Comparison of ENCODE assay signal across 18 cellular contexts in the genomic region with DNA sequence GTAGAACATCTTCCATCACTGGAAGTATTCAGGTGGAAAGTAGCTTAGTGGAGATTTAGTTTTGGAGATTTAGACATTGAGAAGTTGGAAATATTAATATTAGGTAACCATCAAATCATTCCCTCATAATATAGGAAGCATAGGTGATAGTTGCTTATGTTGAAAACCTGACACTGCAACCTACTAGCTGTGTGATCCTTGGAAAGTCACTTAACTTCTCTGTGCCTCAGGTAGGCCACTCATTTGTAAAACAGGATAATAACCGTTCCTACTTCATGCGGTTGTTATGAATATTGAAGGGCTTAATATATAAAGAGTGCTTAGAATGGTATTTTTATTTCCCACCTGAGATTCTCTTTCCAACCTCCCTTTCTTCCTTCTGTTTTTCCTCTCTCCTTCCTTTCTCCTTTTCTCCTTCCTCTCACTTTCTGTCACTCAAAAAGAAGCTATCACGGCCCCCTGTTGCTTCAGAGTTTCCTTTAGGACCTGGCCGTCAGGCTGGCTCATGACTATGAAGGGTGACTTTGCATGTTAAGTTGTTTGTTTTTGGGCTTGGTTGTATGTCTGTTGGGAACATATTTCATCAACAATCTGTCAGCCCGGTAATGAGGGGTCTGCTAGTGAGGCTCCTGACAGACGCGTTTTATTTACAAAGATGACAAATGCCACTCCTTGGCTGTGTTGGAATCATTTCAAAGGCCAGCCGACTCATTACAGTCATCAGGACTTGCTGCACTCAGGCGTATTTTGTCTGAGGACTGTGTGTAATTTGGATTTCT. TPM values are rescaled to one million over a fixed set of nuclear protein-coding genes. Genes with fewer than 3 reads are reported as not detected.
DNase-seq lines count a peak whose midpoint lies in the region; ATAC-seq, FAIRE-seq and TF ChIP-seq lines count a peak whose summit lies in the region.
"Had no signal": no experiment of that assay in that cellular context is flagged by ENCODE, and none has a peak within 500 bp of the region (broad histone marks: within the 10 kb centered on the region; RNA-seq: fewer than 3 reads in every experiment).

No MANE protein-coding gene starts in this region.

- H3K4me1 Mint-ChIP-seq in astrocyte (ENCODE audit: low read depth, unreplicated experiment): peaks cover 4% of the 10 kb centered on the region
- peaks cover 19 to 41% (median 37%) of the 10 kb centered on the region in 4 donors for H3K4me1 Mint-ChIP-seq in naive thymus-derived CD8-positive, alpha-beta T cell

- H3K4me3 ChIP-seq in astrocyte (ENCODE audit: insufficient read depth, low read depth, low read length) (no peak overlapping the region), upper lobe of right lung (no peak overlapping the region), body of pancreas (no peak overlapping the region)
- H3K4me3 ChIP-seq: esophagus muscularis mucosa, upper lobe of left lung had no signal

- no peaks in the 10 kb centered on the region for H4K20me1 ChIP-seq in astrocyte (ENCODE audit: insufficient read depth, low read length)

- H3K27ac ChIP-seq in astrocyte (ENCODE audit: low read depth, low read length) (no peak overlapping the region), upper lobe of right lung (no peak overlapping the region), body of pancreas (no peak overlapping the region)
- H3K27ac ChIP-seq: esophagus muscularis mucosa, upper lobe of left lung had no signal

- no peak for TF ChIP-seq POLR2A in body of pancreas (IDR thresholded peaks at IDR 0.05)

- H3K36me3 Mint-ChIP-seq in astrocyte (ENCODE audit: low read depth, unreplicated experiment): no peaks in the 10 kb centered on the region
- peaks cover 5 to 64% (median 21%) of the 10 kb centered on the region in 3 donors for H3K36me3 Mint-ChIP-seq in naive thymus-derived CD8-positive, alpha-beta T cell

- peak overlapping the region; percentile 64 for H3K4me2 ChIP-seq in astrocyte (ENCODE audit: low read length)

- no peaks in the 10 kb centered on the region for H3K9me3 ChIP-seq in astrocyte (ENCODE audit: insufficient read depth, low read depth, low read length)
- no peaks in the 10 kb centered on the region for H3K9me3 ChIP-seq in upper lobe of right lung
- no peaks in the 10 kb centered on the region for H3K9me3 ChIP-seq in body of pancreas
- H3K9me3 ChIP-seq: esophagus muscularis mucosa, upper lobe of left lung had no signal

- H3K27me3 ChIP-seq in astrocyte (ENCODE audit: insufficient read depth, low read length): no peaks in the 10 kb centered on the region
- H3K27me3 ChIP-seq in upper lobe of right lung: no peaks in the 10 kb centered on the region
- no peaks in the 10 kb centered on the region for H3K27me3 ChIP-seq in body of pancreas
- H3K27me3 ChIP-seq: esophagus muscularis mucosa, upper lobe of left lung had no signal

- H3K9me3 Mint-ChIP-seq in astrocyte (ENCODE audit: unreplicated experiment): peaks cover 5% of the 10 kb centered on the region
- peaks cover 0 to 5% (median 0%) of the 10 kb centered on the region in 9 donors for H3K9me3 Mint-ChIP-seq in naive thymus-derived CD8-positive, alpha-beta T cell

- DNase-seq in NCI-H345 (lab: John Stamatoyannopoulos, UW) (peak; percentile 29), NCI-H345 treated with DMSO at 0.1 percent for 48 hours (lab: John Stamatoyannopoulos, UW; ENCODE audit: unreplicated experiment) (no peak), NCI-H2171 (lab: John Stamatoyannopoulos, UW) (peak; percentile 29), astrocyte (ENCODE audit: low read depth) (peak; percentile 12), upper lobe of right lung (no peak), body of pancreas (no peak), kidney glomerular epithelial cell (lab: John Stamatoyannopoulos, UW) (no peak)
- DNase-seq in naive thymus-derived CD8-positive, alpha-beta T cell: no peak
- DNase-seq: activated CD4-positive, alpha-beta memory T cell treated with anti-CD3 and anti-CD28 coated beads for 36 hours; activated gamma-delta T cell; DMS153; H7; mesendoderm; posterior cingulate gyrus; stimulated activated CD4-positive, alpha-beta T cell treated with anti-CD3 and anti-CD28 coated beads, Interleukin-15, amount 100 ng/mL, for 24 hours; upper lobe of left lung had no signal

- no peak for FAIRE-seq in astrocyte (lab: Jason Lieb, UNC)
- FAIRE-seq: A204.1 had no signal

- H3K27ac Mint-ChIP-seq in astrocyte (ENCODE audit: unreplicated experiment): no peak overlapping the region
- peak overlapping the region in 6 of 10 donors; percentile 8 to 64 (median 44) for H3K27ac Mint-ChIP-seq in naive thymus-derived CD8-positive, alpha-beta T cell
- H3K27ac Mint-ChIP-seq: activated CD4-positive, alpha-beta memory T cell treated with anti-CD3 and anti-CD28 coated beads for 36 hours had no signal

- H3K27me3 Mint-ChIP-seq in astrocyte (ENCODE audit: low read depth, unreplicated experiment): no peaks in the 10 kb centered on the region
- H3K27me3 Mint-ChIP-seq in naive thymus-derived CD8-positive, alpha-beta T cell: no peaks in the 10 kb centered on the region
- H3K27me3 Mint-ChIP-seq: activated CD4-positive, alpha-beta memory T cell treated with anti-CD3 and anti-CD28 coated beads for 36 hours had no signal

- no peak overlapping the region for H3K9ac ChIP-seq in astrocyte (ENCODE audit: low read length)

- no peaks in the 10 kb centered on the region for H3K79me2 ChIP-seq in astrocyte (ENCODE audit: insufficient read depth, low read length)

- ATAC-seq in naive thymus-derived CD8-positive, alpha-beta T cell: no peak
- ATAC-seq in upper lobe of right lung (no peak), body of pancreas (no peak)

- intact Hi-C loops in upper lobe of right lung (cut with DNase I) (no loop called here), body of pancreas (cut with DNase I) (no loop called here)

- H3K4me1 ChIP-seq in astrocyte (ENCODE audit: insufficient read depth, low read length): peaks cover 10% of the 10 kb centered on the region
- H3K4me1 ChIP-seq in upper lobe of right lung: peaks cover 7% of the 10 kb centered on the region
- no peaks in the 10 kb centered on the region for H3K4me1 ChIP-seq in body of pancreas
- H3K4me1 ChIP-seq: esophagus muscularis mucosa had no signal

- H3K4me3 Mint-ChIP-seq in astrocyte (ENCODE audit: unreplicated experiment): no peak overlapping the region
- no peak overlapping the region for H3K4me3 Mint-ChIP-seq in naive thymus-derived CD8-positive, alpha-beta T cell
- H3K4me3 Mint-ChIP-seq: activated CD4-positive, alpha-beta memory T cell treated with anti-CD3 and anti-CD28 coated beads for 36 hours had no signal

- H2AFZ ChIP-seq in astrocyte (ENCODE audit: low read depth, low read length): peak overlapping the region; percentile 36

- no peak for TF ChIP-seq CTCF in astrocyte (IDR thresholded peaks at IDR 0.05; ENCODE audit: insufficient read depth, low read depth, low read length)
- no peak for TF ChIP-seq CTCF in upper lobe of right lung (IDR thresholded peaks at IDR 0.05)
- no peak for TF ChIP-seq CTCF in body of pancreas (IDR thresholded peaks at IDR 0.05)

- 29 to 35% methylated on average over 9 of the region's 9 CpGs for WGBS in body of pancreas, 2 donors

- H3K36me3 ChIP-seq in astrocyte (ENCODE audit: insufficient read depth, low read length) (no peaks in the 10 kb centered on the region), upper lobe of right lung (no peaks in the 10 kb centered on the region), body of pancreas (replicated peaks in 1 of 2; ENCODE audit: insufficient read depth in 1 of 2, low read depth in 2 of 2) (no peaks in the 10 kb centered on the region)
- H3K36me3 ChIP-seq: esophagus muscularis mucosa, upper lobe of left lung had no signal

- POLR2A ChIA-PET in naive thymus-derived CD8-positive, alpha-beta T cell (lab: Charles Lee): no interaction called here

RNA-seq across cellular contexts. Expression of a gene that starts 31.0 kb away (rescaled TPM):
- total RNA-seq in astrocyte: 0.43 and 0.66 TPM in 2 replicates
- 100 to 1,000 TPM; 171 to 182 TPM for total RNA-seq in naive thymus-derived CD8-positive, alpha-beta T cell
- 10 to 100 TPM; 59.5 to 84.6 (median 71.0) TPM for polyA plus RNA-seq in naive thymus-derived CD8-positive, alpha-beta T cell
- 65.4 TPM for total RNA-seq in upper lobe of right lung
- total RNA-seq in body of pancreas: 1 to 10 TPM; 3.1 to 7.6 TPM

Comparison
In these comparisons a context has a peak if more than half of its experiments do, and no peak if none do; other contexts are left out.
1. DNase-seq: peak in NCI-H345 (single experiment), NCI-H2171 (single experiment) and astrocyte (single experiment); none in NCI-H345 treated with DMSO at 0.1 percent for 48 hours (single experiment), naive thymus-derived CD8-positive, alpha-beta T cell (0 of 10), upper lobe of right lung (single experiment), body of pancreas (0 of 4) and kidney glomerular epithelial cell (single experiment).